ENCODE assay signal across 18 cellular contexts in the genomic region with DNA sequence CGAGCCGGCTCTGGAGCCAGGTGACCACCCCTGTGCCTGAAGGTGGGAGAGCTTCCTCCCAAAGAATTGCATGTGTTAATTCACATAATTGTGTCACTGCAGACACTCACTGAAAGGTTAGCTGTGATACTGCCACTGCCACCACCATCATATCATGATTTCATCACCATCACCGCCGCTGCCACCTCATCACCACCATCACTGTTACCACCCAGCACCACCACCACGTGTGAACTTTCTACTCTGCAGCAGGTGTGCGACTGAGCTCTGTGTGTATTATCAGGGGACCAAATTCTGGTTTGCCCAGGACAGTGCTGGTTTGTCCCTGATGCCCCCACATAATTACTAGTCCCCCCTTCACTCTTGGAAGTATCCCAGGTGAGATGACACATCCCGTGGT. TPM values are rescaled to one million over a fixed set of nuclear protein-coding genes. Genes with fewer than 3 reads are reported as not detected.
DNase-seq lines count a peak whose midpoint lies in the region; ATAC-seq, FAIRE-seq and TF ChIP-seq lines count a peak whose summit lies in the region.
"Had no signal": no experiment of that assay in that cellular context is flagged by ENCODE, and none has a peak within 500 bp of the region (broad histone marks: within the 10 kb centered on the region; RNA-seq: fewer than 3 reads in every experiment).

No MANE protein-coding gene starts in this region.

- H3K4me1 Mint-ChIP-seq in activated CD8-positive, alpha-beta T cell treated with anti-CD3 and anti-CD28 coated beads, Interleukin-2, amount 10 ng/mL, durations not matched to agents 7 days and 5 days (ENCODE audit: low read depth), result peaks cover 1% of the 10 kb centered on the region
- H3K4me1 Mint-ChIP-seq in type B pancreatic cell (ENCODE audit: unreplicated experiment), result peaks cover 15% of the 10 kb centered on the region

- H3K36me3 Mint-ChIP-seq in activated CD8-positive, alpha-beta T cell treated with anti-CD3 and anti-CD28 coated beads, Interleukin-2, amount 10 ng/mL, durations not matched to agents 7 days and 5 days (ENCODE audit: low read depth), result no peaks in the 10 kb centered on the region
- peaks cover 12% of the 10 kb centered on the region for H3K36me3 Mint-ChIP-seq in type B pancreatic cell

- in situ Hi-C loops in HepG2 (cut with HindIII; ENCODE audit: extremely low pct_ligation_motif_present, low pct_unique_long_range_greater_than_20kb) (no loop called here), transverse colon (cut with MboI; ENCODE audit: low pct_ligation_motif_present in 1 of 4, low pct_unique_long_range_greater_than_20kb in 1 of 4, low sequenced_read_pairs in 3 of 4) (no loop called here)

- intact Hi-C loops in HepG2 (cut with micrococcal nuclease; ENCODE audit: unreplicated experiment), result no loop called here
- intact Hi-C loops in right lobe of liver (cut with DNase I), result loop anchor here in 1 of 2 donors (10.0 kb wide), 1 partner anchor 149 kb away; no protein-coding TSS in a partner anchor
- intact Hi-C loops in transverse colon (cut with DNase I; ENCODE audit: low total_unique reads), result no loop called here

- FAIRE-seq in HepG2 (lab: Jason Lieb, UNC), result no peak
- FAIRE-seq: colon, small intestine had no signal

- TF ChIP-seq CTCF in HepG2 (CRISPR knock-in tag; IDR thresholded peaks at IDR 0.05), result no peak
- no peak for TF ChIP-seq CTCF in right lobe of liver (IDR thresholded peaks at IDR 0.05)
- TF ChIP-seq CTCF in type B pancreatic cell (conservative IDR thresholded peaks at IDR 0.05), result no peak
- TF ChIP-seq CTCF in omental fat pad (IDR thresholded peaks at IDR 0.05), result no peak
- TF ChIP-seq CTCF in transverse colon (IDR thresholded peaks at IDR 0.05), result no peak

- TF ChIP-seq POLR2A in HepG2 (IDR thresholded peaks at IDR 0.05; ENCODE audit: insufficient read depth in 1 of 2, low read depth in 2 of 2, low read length in 2 of 2) (no peak), right lobe of liver (IDR thresholded peaks at IDR 0.05) (no peak), transverse colon (IDR thresholded peaks at IDR 0.05) (no peak)

- H3K27ac ChIP-seq in HepG2 (ENCODE audit: extremely low read length, insufficient read depth, low read length) (no peak overlapping the region), right lobe of liver (no peak overlapping the region), mesodermal cell (ENCODE audit: low read depth, low read length, severe bottlenecking) (peak overlapping the region; percentile 10), transverse colon (no peak overlapping the region)
- H3K27ac ChIP-seq: foreskin keratinocyte had no signal

- WGBS in HepG2 (ENCODE audit: low lambda C conversion rate), result 93% methylated on average over 7 of the region's 7 CpGs
- 58% methylated on average over 4 of the region's 7 CpGs for WGBS in right lobe of liver (ENCODE audit: insufficient coverage, low coverage, low lambda C conversion rate, missing lambda C conversion rate)
- 96 to 100% methylated on average over 5 to 7 of the region's 7 CpGs for WGBS in mesodermal cell (ENCODE audit: insufficient coverage in 2 of 2), 2 experiments
- 77% methylated on average over 7 of the region's 7 CpGs; no CpG with 5 or more reads in 1 of the 2 donors for WGBS in transverse colon (ENCODE audit: low coverage in 1 of 2), 2 donors

- H3K4me1 ChIP-seq in HepG2 (ENCODE audit: insufficient read depth, low read length) (peaks cover 51% of the 10 kb centered on the region), right lobe of liver (no peaks in the 10 kb centered on the region), mesodermal cell (ENCODE audit: control insufficient read depth, insufficient read depth, low read length, poor library complexity, severe bottlenecking) (peaks cover 43% of the 10 kb centered on the region), transverse colon (peaks cover 25 to 33% (median 29%) of the 10 kb centered on the region in 4 donors)

- CTCF ChIA-PET in HepG2 (lab: Yijun Ruan, JAX; ENCODE audit: low intra/inter-chr PET ratio, low total read pairs), result interaction anchor here (1.0 kb wide), 1 partner anchor 149 kb away, joined by 3 read pairs; no protein-coding TSS in a partner anchor
- CTCF ChIA-PET in activated CD8-positive, alpha-beta T cell treated with anti-CD3 and anti-CD28 coated beads, Interleukin-2, amount 10 ng/mL, durations not matched to agents 7 days and 5 days (lab: Charles Lee), result interaction anchor here (0.7 to 5.4 kb wide), 5 partner anchors 37 to 166 kb away, joined by 3 to 134 read pairs (median 25); no protein-coding TSS in a partner anchor

- peaks cover 37% of the 10 kb centered on the region for H3K79me2 ChIP-seq in HepG2 (ENCODE audit: insufficient read depth, low read length)

- no peak overlapping the region for H3K9ac ChIP-seq in HepG2 (ENCODE audit: insufficient read depth, low read depth, low read length)

- H3K36me3 ChIP-seq in HepG2 (replicated peaks in 1 of 2; ENCODE audit: control insufficient read depth in 1 of 2, insufficient read depth in 2 of 2, low read length in 2 of 2) (peaks cover 43 to 52% of the 10 kb centered on the region in 2 experiments), right lobe of liver (peaks cover 0 to 14% (median 5%) of the 10 kb centered on the region in 4 donors), mesodermal cell (ENCODE audit: control insufficient read depth, insufficient read depth, low read length) (peaks cover 89% of the 10 kb centered on the region), transverse colon (peaks cover 0 to 12% (median 0%) of the 10 kb centered on the region in 4 donors)

- no peak for TF ChIP-seq RAD21 in HepG2 (CRISPR knock-in tag; IDR thresholded peaks at IDR 0.05)

- H3K27me3 Mint-ChIP-seq in activated CD8-positive, alpha-beta T cell treated with anti-CD3 and anti-CD28 coated beads, Interleukin-2, amount 10 ng/mL, durations not matched to agents 7 days and 5 days (ENCODE audit: low read depth), result peaks cover 6% of the 10 kb centered on the region
- no peaks in the 10 kb centered on the region for H3K27me3 Mint-ChIP-seq in type B pancreatic cell
- H3K27me3 Mint-ChIP-seq: progenitor cell of endocrine pancreas had no signal

- H3K9me3 Mint-ChIP-seq in activated CD8-positive, alpha-beta T cell treated with anti-CD3 and anti-CD28 coated beads, Interleukin-2, amount 10 ng/mL, durations not matched to agents 7 days and 5 days (ENCODE audit: insufficient read depth), result no peaks in the 10 kb centered on the region
- H3K9me3 Mint-ChIP-seq in type B pancreatic cell, result no peaks in the 10 kb centered on the region

- H3K4me2 ChIP-seq in HepG2 (ENCODE audit: low read depth, low read length), result no peak overlapping the region

- H3K4me3 ChIP-seq in HepG2 (replicated peaks in 1 of 3; ENCODE audit: insufficient read depth in 1 of 3, low read depth in 2 of 3, low read length in 3 of 3) (no peak overlapping the region), right lobe of liver (no peak overlapping the region), mesodermal cell (ENCODE audit: extremely low read depth, insufficient read depth, low read length, poor library complexity, severe bottlenecking) (no peak overlapping the region), transverse colon (no peak overlapping the region)

- TF ChIP-seq EP300 in HepG2 (IDR thresholded peaks at IDR 0.05; ENCODE audit: low read depth in 2 of 2, low read length in 2 of 2), result no peak
- no peak for TF ChIP-seq EP300 in HepG2 (CRISPR knock-in tag; IDR thresholded peaks at IDR 0.05; ENCODE audit: borderline replicate concordance)
- no peak for TF ChIP-seq EP300 in transverse colon (IDR thresholded peaks at IDR 0.05; ENCODE audit: low read depth)

- no peak overlapping the region for H3K27ac Mint-ChIP-seq in activated CD8-positive, alpha-beta T cell treated with anti-CD3 and anti-CD28 coated beads, Interleukin-2, amount 10 ng/mL, durations not matched to agents 7 days and 5 days
- peak overlapping the region; percentile 68 for H3K27ac Mint-ChIP-seq in type B pancreatic cell
- H3K27ac Mint-ChIP-seq: progenitor cell of endocrine pancreas had no signal

- H3K9me3 ChIP-seq in HepG2 (ENCODE audit: low read length) (no peaks in the 10 kb centered on the region), right lobe of liver (no peaks in the 10 kb centered on the region), mesodermal cell (ENCODE audit: control insufficient read depth, low read length) (no peaks in the 10 kb centered on the region), transverse colon (no peaks in the 10 kb centered on the region)
- H3K9me3 ChIP-seq: BE2C had no signal

- no peaks in the 10 kb centered on the region for H3K27me3 ChIP-seq in HepG2 (ENCODE audit: control insufficient read depth in 1 of 2, insufficient read depth in 2 of 2, low read length in 2 of 2)
- no peaks in the 10 kb centered on the region for H3K27me3 ChIP-seq in right lobe of liver
- no peaks in the 10 kb centered on the region for H3K27me3 ChIP-seq in transverse colon
- H3K27me3 ChIP-seq: BE2C, foreskin keratinocyte had no signal

- ATAC-seq in HepG2, result no peak
- no peak for ATAC-seq in right lobe of liver
- ATAC-seq in activated CD8-positive, alpha-beta T cell treated with anti-CD3 and anti-CD28 coated beads, Interleukin-2, amount 10 ng/mL, durations not matched to agents 7 days and 5 days, result no peak
- ATAC-seq in omental fat pad (ENCODE audit: low FRiP score), result no peak
- ATAC-seq: foreskin keratinocyte, left ventricle myocardium superior had no signal

- POLR2A ChIA-PET in HepG2 (lab: Yijun Ruan, JAX), result interaction anchor here (1.3 to 4.2 kb wide), 4 partner anchors 9 to 70 kb away, joined by 5 to 27 read pairs (median 12); no protein-coding TSS in a partner anchor
- POLR2A ChIA-PET in activated CD8-positive, alpha-beta T cell treated with anti-CD3 and anti-CD28 coated beads, Interleukin-2, amount 10 ng/mL, durations not matched to agents 7 days and 5 days (lab: Charles Lee), result no interaction called here

- H4K20me1 ChIP-seq in HepG2 (ENCODE audit: insufficient read depth, low read length), result peaks cover 8% of the 10 kb centered on the region

- H2AFZ ChIP-seq in HepG2 (ENCODE audit: low read length), result no peak overlapping the region

- no peak overlapping the region for H3K4me3 Mint-ChIP-seq in activated CD8-positive, alpha-beta T cell treated with anti-CD3 and anti-CD28 coated beads, Interleukin-2, amount 10 ng/mL, durations not matched to agents 7 days and 5 days
- no peak overlapping the region for H3K4me3 Mint-ChIP-seq in type B pancreatic cell

- DNase-seq in HepG2 (ENCODE audit: low spot score) (no peak), right lobe of liver (no peak), type B pancreatic cell (ENCODE audit: extremely low spot score, unreplicated experiment) (no peak), omental fat pad (ENCODE audit: low spot score) (no peak), transverse colon (no peak)
- DNase-seq in activated CD8-positive, alpha-beta T cell treated with anti-CD3 and anti-CD28 coated beads, Interleukin-2, amount 10 ng/mL, durations not matched to agents 7 days and 5 days, result peak; percentile 30
- DNase-seq: BE2C, foreskin keratinocyte, left ventricle myocardium superior, NCI-H1694, NCI-H226, small intestine had no signal

- no TSS peak for BruUV-seq in HepG2 (replicated peaks; lab: Mats Ljungman, UMichigan)

RNA-seq across cellular contexts. Expression of a gene that starts 15.2 kb away (rescaled TPM):
- total RNA-seq in HepG2 (2016; rRNA removed; fragmentation: Illumina TruSeq; extraction: Trizol) (35.9 and 48.1 TPM in 2 replicates), right lobe of liver (100 to 1,000 TPM in 1 of 6 experiments, 10 to 100 TPM in 5; 29.2 to 108 (median 51.2) TPM), type B pancreatic cell (ENCODE audit: low replicate concordance) (67.2 and 73.0 TPM in 2 replicates), omental fat pad (10 to 100 TPM; 30.1 to 98.0 (median 38.0) TPM), transverse colon (100 to 1,000 TPM; 125 to 201 (median 154) TPM)
- 13.1 and 14.5 TPM in 2 replicates for total RNA-seq in HepG2 (2016; cell fraction: cytosol; rRNA removed; fragmentation: Illumina TruSeq; extraction: Trizol; ENCODE audit: low read depth)
- total RNA-seq in HepG2 (2016; cell fraction: insoluble cytoplasmic fraction; rRNA removed; fragmentation: Illumina TruSeq; extraction: Trizol), result 33.1 and 51.1 TPM in 2 replicates
- total RNA-seq in HepG2 (2016; cell fraction: membrane; rRNA removed; fragmentation: Illumina TruSeq; extraction: Trizol), result 38.7 and 43.1 TPM in 2 replicates
- total RNA-seq in HepG2 (2016; cell fraction: nucleus; rRNA removed; fragmentation: Illumina TruSeq; extraction: Trizol), result 38.1 and 45.0 TPM in 2 replicates
- polyA plus RNA-seq in HepG2 (2011; rRNA removed), result 51.7 and 57.8 TPM in 2 replicates
- polyA plus RNA-seq in HepG2 (2011; cell fraction: cytosol; rRNA removed), result 31.6 and 53.3 TPM in 2 replicates
- 202 and 242 TPM in 2 replicates for polyA plus RNA-seq in HepG2 (2011; cell fraction: nucleus; rRNA removed)
- 39.6 and 65.3 TPM in 2 replicates for polyA plus RNA-seq in HepG2 (2012)
- 13.2 and 13.9 TPM in 2 replicates for polyA plus RNA-seq in HepG2 (2016; cell fraction: cytosol; fragmentation: Illumina TruSeq; extraction: Trizol; ENCODE audit: low read depth)
- polyA plus RNA-seq in HepG2 (2016; cell fraction: insoluble cytoplasmic fraction; fragmentation: Illumina TruSeq; extraction: Trizol; ENCODE audit: low read depth), result 47.9 and 56.1 TPM in 2 replicates
- 24.5 and 27.8 TPM in 2 replicates for polyA plus RNA-seq in HepG2 (2016; cell fraction: membrane; fragmentation: Illumina TruSeq; extraction: Trizol; ENCODE audit: low read depth)
- 68.9 and 74.0 TPM in 2 replicates for polyA plus RNA-seq in HepG2 (2016; cell fraction: nucleus; fragmentation: Illumina TruSeq; extraction: Trizol; ENCODE audit: insufficient read depth, low read depth)
- 35.0 and 120 TPM in 2 replicates for polyA minus RNA-seq in HepG2 (2011; rRNA and poly(A)+ RNA removed; ENCODE audit: low replicate concordance)
- 32.5 and 33.4 TPM in 2 replicates for polyA minus RNA-seq in HepG2 (2011; cell fraction: cytosol; rRNA and poly(A)+ RNA removed)
- polyA minus RNA-seq in HepG2 (2011; cell fraction: nucleus; rRNA and poly(A)+ RNA removed), result 77.6 and 107 TPM in 2 replicates
- under 1 TPM in 1 of 2 experiments, not detected in 1; 0.08 TPM for total RNA-seq in activated CD8-positive, alpha-beta T cell treated with anti-CD3 and anti-CD28 coated beads, Interleukin-2, amount 10 ng/mL, durations not matched to agents 7 days and 5 days
- polyA plus RNA-seq in mesodermal cell (2013, experiment 1 of 2), result 122 TPM
- 83.0 TPM for polyA plus RNA-seq in mesodermal cell (2013, experiment 2 of 2)

RNA-seq across cellular contexts. Expression of a gene that starts 17.4 kb away (rescaled TPM):
- total RNA-seq in HepG2 (2016; rRNA removed; fragmentation: Illumina TruSeq; extraction: Trizol) (not detected in 2 replicates), right lobe of liver (not detected), type B pancreatic cell (ENCODE audit: low replicate concordance) (not detected in 2 replicates), omental fat pad (under 1 TPM in 1 of 4 donors, not detected in 3; 0.69 TPM), transverse colon (not detected)
- total RNA-seq in HepG2 (2016; cell fraction: cytosol; rRNA removed; fragmentation: Illumina TruSeq; extraction: Trizol; ENCODE audit: low read depth), result not detected in 2 replicates
- not detected in 2 replicates for total RNA-seq in HepG2 (2016; cell fraction: insoluble cytoplasmic fraction; rRNA removed; fragmentation: Illumina TruSeq; extraction: Trizol)
- not detected in 2 replicates for total RNA-seq in HepG2 (2016; cell fraction: membrane; rRNA removed; fragmentation: Illumina TruSeq; extraction: Trizol)
- total RNA-seq in HepG2 (2016; cell fraction: nucleus; rRNA removed; fragmentation: Illumina TruSeq; extraction: Trizol), result not detected in 2 replicates
- 0.55 TPM in 1 of 2 replicates, not detected in the other for polyA plus RNA-seq in HepG2 (2011; rRNA removed)
- polyA plus RNA-seq in HepG2 (2011; cell fraction: cytosol; rRNA removed), result 0.13 and 0.14 TPM in 2 replicates
- 0.47 TPM in 1 of 2 replicates, not detected in the other for polyA plus RNA-seq in HepG2 (2011; cell fraction: nucleus; rRNA removed)
- polyA plus RNA-seq in HepG2 (2012), result not detected in 2 replicates
- not detected in 2 replicates for polyA plus RNA-seq in HepG2 (2016; cell fraction: cytosol; fragmentation: Illumina TruSeq; extraction: Trizol; ENCODE audit: low read depth)
- not detected in 2 replicates for polyA plus RNA-seq in HepG2 (2016; cell fraction: insoluble cytoplasmic fraction; fragmentation: Illumina TruSeq; extraction: Trizol; ENCODE audit: low read depth)
- polyA plus RNA-seq in HepG2 (2016; cell fraction: membrane; fragmentation: Illumina TruSeq; extraction: Trizol; ENCODE audit: low read depth), result not detected in 2 replicates
- polyA plus RNA-seq in HepG2 (2016; cell fraction: nucleus; fragmentation: Illumina TruSeq; extraction: Trizol; ENCODE audit: insufficient read depth, low read depth), result not detected in 2 replicates
- polyA minus RNA-seq in HepG2 (2011; rRNA and poly(A)+ RNA removed; ENCODE audit: low replicate concordance), result not detected in 2 replicates
- not detected in 2 replicates for polyA minus RNA-seq in HepG2 (2011; cell fraction: cytosol; rRNA and poly(A)+ RNA removed)
- not detected in 2 replicates for polyA minus RNA-seq in HepG2 (2011; cell fraction: nucleus; rRNA and poly(A)+ RNA removed)
- total RNA-seq in activated CD8-positive, alpha-beta T cell treated with anti-CD3 and anti-CD28 coated beads, Interleukin-2, amount 10 ng/mL, durations not matched to agents 7 days and 5 days, result not detected
- not detected for polyA plus RNA-seq in mesodermal cell (2013, experiment 1 of 2)
- not detected for polyA plus RNA-seq in mesodermal cell (2013, experiment 2 of 2)
- total RNA-seq: foreskin keratinocyte, H4, HT1080, left ventricle myocardium superior, progenitor cell of endocrine pancreas, subcutaneous adipose tissue had no signal
- polyA plus RNA-seq: foreskin keratinocyte had no signal

RNA-seq across cellular contexts. Expression of a gene that starts 29.3 kb away (rescaled TPM):
- total RNA-seq in HepG2 (2016; rRNA removed; fragmentation: Illumina TruSeq; extraction: Trizol), result not detected in 2 replicates
- total RNA-seq in HepG2 (2016; cell fraction: cytosol; rRNA removed; fragmentation: Illumina TruSeq; extraction: Trizol; ENCODE audit: low read depth), result not detected in 2 replicates
- not detected in 2 replicates for total RNA-seq in HepG2 (2016; cell fraction: insoluble cytoplasmic fraction; rRNA removed; fragmentation: Illumina TruSeq; extraction: Trizol)
- not detected in 2 replicates for total RNA-seq in HepG2 (2016; cell fraction: membrane; rRNA removed; fragmentation: Illumina TruSeq; extraction: Trizol)
- total RNA-seq in HepG2 (2016; cell fraction: nucleus; rRNA removed; fragmentation: Illumina TruSeq; extraction: Trizol), result not detected in 2 replicates
- polyA plus RNA-seq in HepG2 (2011; rRNA removed), result 0.13 and 0.39 TPM in 2 replicates
- polyA plus RNA-seq in HepG2 (2011; cell fraction: cytosol; rRNA removed), result 0.13 TPM in 1 of 2 replicates, not detected in the other
- polyA plus RNA-seq in HepG2 (2011; cell fraction: nucleus; rRNA removed), result 0.53 TPM in 1 of 2 replicates, not detected in the other
- 0.78 and 0.89 TPM in 2 replicates for polyA plus RNA-seq in HepG2 (2012)
- 0.40 TPM in 1 of 2 replicates, not detected in the other for polyA plus RNA-seq in HepG2 (2016; cell fraction: cytosol; fragmentation: Illumina TruSeq; extraction: Trizol; ENCODE audit: low read depth)
- polyA plus RNA-seq in HepG2 (2016; cell fraction: insoluble cytoplasmic fraction; fragmentation: Illumina TruSeq; extraction: Trizol; ENCODE audit: low read depth), result not detected in 2 replicates
- 0.37 TPM in 1 of 2 replicates, not detected in the other for polyA plus RNA-seq in HepG2 (2016; cell fraction: membrane; fragmentation: Illumina TruSeq; extraction: Trizol; ENCODE audit: low read depth)
- polyA plus RNA-seq in HepG2 (2016; cell fraction: nucleus; fragmentation: Illumina TruSeq; extraction: Trizol; ENCODE audit: insufficient read depth, low read depth), result not detected in 2 replicates
- polyA minus RNA-seq in HepG2 (2011; rRNA and poly(A)+ RNA removed; ENCODE audit: low replicate concordance), result not detected in 2 replicates
- polyA minus RNA-seq in HepG2 (2011; cell fraction: cytosol; rRNA and poly(A)+ RNA removed), result not detected in 2 replicates
- polyA minus RNA-seq in HepG2 (2011; cell fraction: nucleus; rRNA and poly(A)+ RNA removed), result not detected in 2 replicates
- not detected for total RNA-seq in right lobe of liver
- not detected for total RNA-seq in activated CD8-positive, alpha-beta T cell treated with anti-CD3 and anti-CD28 coated beads, Interleukin-2, amount 10 ng/mL, durations not matched to agents 7 days and 5 days
- polyA plus RNA-seq in mesodermal cell (2013, experiment 1 of 2), result not detected
- not detected for polyA plus RNA-seq in mesodermal cell (2013, experiment 2 of 2)
- not detected in 2 replicates for total RNA-seq in type B pancreatic cell (ENCODE audit: low replicate concordance)
- not detected for total RNA-seq in omental fat pad
- not detected for total RNA-seq in transverse colon
- total RNA-seq: foreskin keratinocyte, H4, HT1080, left ventricle myocardium superior, subcutaneous adipose tissue had no signal
- polyA plus RNA-seq: foreskin keratinocyte had no signal

Comparison
In these comparisons a context has a peak if more than half of its experiments do, and no peak if none do; other contexts are left out.
1. RNA of a gene that starts 15.2 kb away (total RNA-seq): 125 to 201 TPM in transverse colon, 67.2 to 73.0 TPM in type B pancreatic cell, 29.2 to 108 TPM in right lobe of liver, 13.1 to 51.1 TPM in HepG2 and 30.1 to 98.0 TPM in omental fat pad; 0.08 TPM in activated CD8-positive, alpha-beta T cell treated with anti-CD3 and anti-CD28 coated beads, Interleukin-2, amount 10 ng/mL, durations not matched to agents 7 days and 5 days; every median in the first group is over 10 times any median in the second.